Comparison of ENCODE assay signal across 8 cellular contexts in the genomic region with DNA sequence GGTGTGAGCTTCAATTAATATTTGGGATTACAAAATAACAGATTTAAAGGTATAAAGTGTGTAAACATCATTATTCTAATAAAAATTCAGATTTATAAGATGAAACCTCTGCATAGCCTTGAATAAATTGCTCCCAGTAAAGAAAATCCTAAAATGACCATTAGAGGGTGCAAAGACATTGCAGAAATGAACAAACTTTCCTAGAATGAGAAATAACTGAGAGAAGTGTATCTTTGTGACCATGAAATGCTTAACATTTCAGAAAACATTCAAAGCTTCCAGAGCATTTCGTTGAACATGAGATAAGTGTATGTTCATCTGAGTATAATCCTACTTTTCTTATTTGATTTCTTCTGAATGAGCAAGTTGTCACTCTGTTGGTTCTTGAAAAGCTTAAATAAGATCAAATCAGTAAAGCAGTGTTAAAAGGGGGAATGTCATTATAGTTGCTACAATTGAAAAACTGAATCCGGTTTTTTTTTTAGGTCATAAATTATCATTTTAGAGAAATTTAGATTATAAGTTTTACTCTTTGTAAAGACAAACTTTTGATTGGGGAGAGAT. TPM values are rescaled to one million over a fixed set of nuclear protein-coding genes. Genes with fewer than 3 reads are reported as not detected.
DNase-seq lines count a peak whose midpoint lies in the region; ATAC-seq and TF ChIP-seq lines count a peak whose summit lies in the region.

No MANE protein-coding gene starts in this region.

- peaks cover 2% of the 10 kb centered on the region for H3K27me3 Mint-ChIP-seq in activated T-helper 1 cell treated with anti-CD3 and anti-CD28 coated beads, Interleukin-12 subunit alpha, Interleukin-12 subunit beta, Interleukin-2, Interleukin-4 antibody, amounts not matched to agents 30 ng/mL and 10 ng/mL and 1 ng/mL, durations not matched to agents 14 hours and 24 hours and 36 hours (ENCODE audit: insufficient read depth)
- no peaks in the 10 kb centered on the region for H3K27me3 Mint-ChIP-seq in activated naive CD8-positive, alpha-beta T cell treated with anti-CD3 and anti-CD28 coated beads, Interleukin-2, amount 50 U/mL, for 24 hours

- no peaks in the 10 kb centered on the region for H3K36me3 ChIP-seq in PC-9 (ENCODE audit: low read depth)

- intact Hi-C loops in PC-9 (cut with micrococcal nuclease; ENCODE audit: unreplicated experiment): loop anchor here (1.0 to 5.0 kb wide), 2 partner anchors 220 to 592 kb away; no protein-coding TSS in a partner anchor
- intact Hi-C loops in activated T-helper 1 cell treated with anti-CD3 and anti-CD28 coated beads, Interleukin-12 subunit alpha, Interleukin-12 subunit beta, Interleukin-2, Interleukin-4 antibody, amounts not matched to agents 30 ng/mL and 10 ng/mL and 1 ng/mL, durations not matched to agents 14 hours and 24 hours and 36 hours (cut with micrococcal nuclease): no loop called here

- POLR2A ChIA-PET in PC-9 (lab: Charles Lee; ENCODE audit: unreplicated experiment): no interaction called here

- no peak overlapping the region for H3K4me2 ChIP-seq in PC-9

- no peaks in the 10 kb centered on the region for H3K4me1 ChIP-seq in PC-9 (replicated peaks; ENCODE audit: insufficient read depth)

- H3K27ac Mint-ChIP-seq in activated T-helper 1 cell treated with anti-CD3 and anti-CD28 coated beads, Interleukin-12 subunit alpha, Interleukin-12 subunit beta, Interleukin-2, Interleukin-4 antibody, amounts not matched to agents 30 ng/mL and 10 ng/mL and 1 ng/mL, durations not matched to agents 14 hours and 24 hours and 36 hours: no peak overlapping the region
- H3K27ac Mint-ChIP-seq in activated naive CD8-positive, alpha-beta T cell treated with anti-CD3 and anti-CD28 coated beads, Interleukin-2, amount 50 U/mL, for 24 hours: no peak overlapping the region

- no peaks in the 10 kb centered on the region for H4K20me1 ChIP-seq in PC-9 (ENCODE audit: insufficient read depth)

- no peak overlapping the region for H3K27ac ChIP-seq in PC-9

- BruUV-seq in PC-9 (replicated peaks; lab: Mats Ljungman, UMichigan): no TSS peak

- no peaks in the 10 kb centered on the region for H3K9me3 Mint-ChIP-seq in activated T-helper 1 cell treated with anti-CD3 and anti-CD28 coated beads, Interleukin-12 subunit alpha, Interleukin-12 subunit beta, Interleukin-2, Interleukin-4 antibody, amounts not matched to agents 30 ng/mL and 10 ng/mL and 1 ng/mL, durations not matched to agents 14 hours and 24 hours and 36 hours
- H3K9me3 Mint-ChIP-seq in activated naive CD8-positive, alpha-beta T cell treated with anti-CD3 and anti-CD28 coated beads, Interleukin-2, amount 50 U/mL, for 24 hours: no peaks in the 10 kb centered on the region

- TF ChIP-seq CTCF in PC-9 (conservative IDR thresholded peaks at IDR 0.05): peak; percentile 69
- TF ChIP-seq CTCF in fibroblast of villous mesenchyme (IDR thresholded peaks at IDR 0.05; ENCODE audit: insufficient read depth, low read depth, low read length): peak; percentile 38

- CTCF ChIA-PET in PC-9 (lab: Charles Lee): interaction anchor here (0.7 to 1.0 kb wide), 2 partner anchors 221 to 1371 kb away, joined by 3 read pairs; no protein-coding TSS in a partner anchor

- ATAC-seq in GM21619 (IDR thresholded peaks at IDR 0.05; ENCODE audit: unreplicated experiment): no peak
- ATAC-seq in activated naive CD8-positive, alpha-beta T cell treated with anti-CD3 and anti-CD28 coated beads, Interleukin-2, amount 50 U/mL, for 24 hours: no peak

- no peaks in the 10 kb centered on the region for H3K36me3 Mint-ChIP-seq in activated T-helper 1 cell treated with anti-CD3 and anti-CD28 coated beads, Interleukin-12 subunit alpha, Interleukin-12 subunit beta, Interleukin-2, Interleukin-4 antibody, amounts not matched to agents 30 ng/mL and 10 ng/mL and 1 ng/mL, durations not matched to agents 14 hours and 24 hours and 36 hours (ENCODE audit: low read depth)
- H3K36me3 Mint-ChIP-seq in activated naive CD8-positive, alpha-beta T cell treated with anti-CD3 and anti-CD28 coated beads, Interleukin-2, amount 50 U/mL, for 24 hours (ENCODE audit: low read depth): no peaks in the 10 kb centered on the region

- H3K4me3 ChIP-seq in PC-9: no peak overlapping the region
- no peak overlapping the region for H3K4me3 ChIP-seq in fibroblast of villous mesenchyme (ENCODE audit: low read depth, low read length)

- no peak overlapping the region for H3K4me3 Mint-ChIP-seq in activated T-helper 1 cell treated with anti-CD3 and anti-CD28 coated beads, Interleukin-12 subunit alpha, Interleukin-12 subunit beta, Interleukin-2, Interleukin-4 antibody, amounts not matched to agents 30 ng/mL and 10 ng/mL and 1 ng/mL, durations not matched to agents 14 hours and 24 hours and 36 hours
- H3K4me3 Mint-ChIP-seq in activated naive CD8-positive, alpha-beta T cell treated with anti-CD3 and anti-CD28 coated beads, Interleukin-2, amount 50 U/mL, for 24 hours: no peak overlapping the region

- no peak overlapping the region for H2AFZ ChIP-seq in PC-9

- H3K79me2 ChIP-seq in PC-9 (ENCODE audit: low read depth): no peaks in the 10 kb centered on the region

- no peaks in the 10 kb centered on the region for H3K9me3 ChIP-seq in PC-9 (ENCODE audit: insufficient read depth, low read depth)

- DNase-seq in AG08395 (ENCODE audit: low spot score) (peak; percentile 18), HuH-7 (ENCODE audit: low spot score) (peak; percentile 8), PC-9 (no peak), fibroblast of villous mesenchyme (ENCODE audit: low read depth) (peak; percentile 31)
- no peak for DNase-seq in activated T-helper 1 cell treated with anti-CD3 and anti-CD28 coated beads, Interleukin-12 subunit alpha, Interleukin-12 subunit beta, Interleukin-2, Interleukin-4 antibody, amounts not matched to agents 30 ng/mL and 10 ng/mL and 1 ng/mL, durations not matched to agents 14 hours and 24 hours and 36 hours (ENCODE audit: low spot score)
- no peak for DNase-seq in activated T-cell treated with anti-CD3 and anti-CD28 coated beads, Interleukin-2, amount 50 U/mL, for 1 hour
- no peak for DNase-seq in activated naive CD8-positive, alpha-beta T cell treated with anti-CD3 and anti-CD28 coated beads, Interleukin-2, amount 50 U/mL, for 24 hours

- no peaks in the 10 kb centered on the region for H3F3A ChIP-seq in PC-9 (ENCODE audit: insufficient read depth, low read depth)

- no peaks in the 10 kb centered on the region for H3K9me2 ChIP-seq in PC-9 (ENCODE audit: insufficient read depth)

- H3K4me1 Mint-ChIP-seq in activated T-helper 1 cell treated with anti-CD3 and anti-CD28 coated beads, Interleukin-12 subunit alpha, Interleukin-12 subunit beta, Interleukin-2, Interleukin-4 antibody, amounts not matched to agents 30 ng/mL and 10 ng/mL and 1 ng/mL, durations not matched to agents 14 hours and 24 hours and 36 hours (ENCODE audit: low read depth): no peaks in the 10 kb centered on the region
- no peaks in the 10 kb centered on the region for H3K4me1 Mint-ChIP-seq in activated naive CD8-positive, alpha-beta T cell treated with anti-CD3 and anti-CD28 coated beads, Interleukin-2, amount 50 U/mL, for 24 hours

- no peaks in the 10 kb centered on the region for H3K27me3 ChIP-seq in PC-9 (ENCODE audit: insufficient read depth, low read depth)

RNA-seq across cellular contexts. Expression of gene NUDT12, which starts 24.7 kb away (rescaled TPM):
- total RNA-seq in PC-9 (2021) (12.9 and 13.3 TPM in 2 replicates), fibroblast of villous mesenchyme (12.9 and 19.9 TPM in 2 replicates)
- 0.91 and 1.0 TPM in 2 replicates for total RNA-seq in activated T-helper 1 cell treated with anti-CD3 and anti-CD28 coated beads, Interleukin-12 subunit alpha, Interleukin-12 subunit beta, Interleukin-2, Interleukin-4 antibody, amounts not matched to agents 30 ng/mL and 10 ng/mL and 1 ng/mL, durations not matched to agents 14 hours and 24 hours and 36 hours

Comparison
In these comparisons a context has a peak if more than half of its experiments do, and no peak if none do; other contexts are left out.
1. DNase-seq: peak in AG08395 (single experiment), HuH-7 (single experiment) and fibroblast of villous mesenchyme (single experiment); none in PC-9 (0 of 2), activated T-helper 1 cell treated with anti-CD3 and anti-CD28 coated beads, Interleukin-12 subunit alpha, Interleukin-12 subunit beta, Interleukin-2, Interleukin-4 antibody, amounts not matched to agents 30 ng/mL and 10 ng/mL and 1 ng/mL, durations not matched to agents 14 hours and 24 hours and 36 hours (single experiment), activated T-cell treated with anti-CD3 and anti-CD28 coated beads, Interleukin-2, amount 50 U/mL, for 1 hour (single experiment) and activated naive CD8-positive, alpha-beta T cell treated with anti-CD3 and anti-CD28 coated beads, Interleukin-2, amount 50 U/mL, for 24 hours (single experiment).